In genomic region chr12:88893801-88894200, GRCh38 we compare ENCODE assay signal across 14 cellular contexts.
DNase-seq lines count a peak whose midpoint lies in the region.
"Had no signal": no experiment of that assay in that cellular context is flagged by ENCODE, and none has a peak within 500 bp of the region (broad histone marks: within the 10 kb centered on the region; RNA-seq: fewer than 3 reads in every experiment).

No MANE protein-coding gene starts in this region.

- H3K9me3 ChIP-seq in adipocyte (ENCODE audit: control insufficient read depth, low read length), result no peaks in the 10 kb centered on the region

- H3K4me1 ChIP-seq in adipocyte (ENCODE audit: control insufficient read depth, insufficient read depth, low read length), result peaks cover 6% of the 10 kb centered on the region

- H3K4me3 ChIP-seq in adipocyte (ENCODE audit: low read length), result no peak overlapping the region

- intact Hi-C loops in head of caudate nucleus (cut with DNase I), result no loop called here

- H3K9ac ChIP-seq in adipocyte (ENCODE audit: low read length), result no peak overlapping the region

- no peaks in the 10 kb centered on the region for H3K27me3 ChIP-seq in adipocyte (replicated peaks; ENCODE audit: control insufficient read depth, insufficient read depth, low read length)

- H3K36me3 ChIP-seq in adipocyte (ENCODE audit: control insufficient read depth, insufficient read depth, low read length, severe bottlenecking), result no peaks in the 10 kb centered on the region

- DNase-seq in NCI-H510A treated with DMSO at 0.1 percent for 48 hours (lab: John Stamatoyannopoulos, UW), result peak; percentile 52
- DNase-seq in NCI-H510A (lab: John Stamatoyannopoulos, UW), result no peak
- DNase-seq in NCI-H2029 treated with DMSO at 0.1 percent for 48 hours (lab: John Stamatoyannopoulos, UW), result peak; percentile 68
- peak; percentile 14 for DNase-seq in adipocyte (ENCODE audit: low read depth)
- no peak for DNase-seq in NCI-H187 (lab: John Stamatoyannopoulos, UW)
- no peak for DNase-seq in head of caudate nucleus
- DNase-seq in NCI-H82 (lab: John Stamatoyannopoulos, UW), result no peak
- no peak for DNase-seq in NCI-H226
- DNase-seq: CD4-positive, alpha-beta memory T cell; H7; MM.1S; NCI-H2081; NCI-H524; T-helper 1 cell had no signal

Comparison
In these comparisons a context has a peak if more than half of its experiments do, and no peak if none do; other contexts are left out.
1. DNase-seq: peak in NCI-H510A treated with DMSO at 0.1 percent for 48 hours (single experiment), NCI-H2029 treated with DMSO at 0.1 percent for 48 hours (single experiment) and adipocyte (single experiment); none in NCI-H510A (single experiment), NCI-H187 (0 of 2), head of caudate nucleus (0 of 42), NCI-H82 (single experiment) and NCI-H226 (single experiment).